17 cellular contexts compared by ENCODE assay signal in the genomic region with DNA sequence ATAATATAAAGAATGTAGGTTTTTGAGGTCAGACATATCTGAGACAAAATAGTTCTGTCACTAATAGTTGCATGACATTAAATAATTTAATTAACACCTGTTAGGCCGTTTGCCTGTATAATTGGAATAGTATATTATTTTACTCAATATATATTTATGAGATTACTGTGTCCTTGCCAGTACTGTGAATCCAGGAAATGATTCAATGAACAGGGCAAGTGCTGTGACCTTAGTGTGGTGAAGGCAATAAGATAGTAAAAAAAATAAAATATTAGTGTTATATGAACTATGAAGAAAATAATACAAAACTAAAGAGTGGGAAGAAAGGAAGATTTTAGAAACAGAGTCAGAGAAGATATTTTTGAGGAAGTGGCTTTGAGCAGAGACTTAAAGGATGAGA.
DNase-seq lines count a peak whose midpoint lies in the region; ATAC-seq and TF ChIP-seq lines count a peak whose summit lies in the region.
"Had no signal": no experiment of that assay in that cellular context is flagged by ENCODE, and none has a peak within 500 bp of the region (broad histone marks: within the 10 kb centered on the region; RNA-seq: fewer than 3 reads in every experiment).

No MANE protein-coding gene starts in this region.

- H3K27me3 ChIP-seq in brain microvascular endothelial cell (replicated peaks): no peaks in the 10 kb centered on the region

- H3K4me3 ChIP-seq in brain microvascular endothelial cell (ENCODE audit: low read depth, low read length): no peak overlapping the region
- H3K4me3 ChIP-seq: A549 had no signal

- H3K36me3 ChIP-seq in brain microvascular endothelial cell (replicated peaks): no peaks in the 10 kb centered on the region

- TF ChIP-seq CTCF in brain microvascular endothelial cell (IDR thresholded peaks at IDR 0.05; ENCODE audit: low read depth, low read length, missing control alignments): no peak

- no peak overlapping the region for H3K27ac ChIP-seq in brain microvascular endothelial cell
- H3K27ac ChIP-seq: 22Rv1, A549, C4-2B, HL-60 had no signal

- DNase-seq in ELR (ENCODE audit: low read depth) (peak; percentile 10), LHCN-M2 (ENCODE audit: low read depth) (peak; percentile 33), brain microvascular endothelial cell (peak; percentile 25), iris pigment epithelial cell (ENCODE audit: low read depth) (peak; percentile 47), NCI-H1417 treated with DMSO at 0.1 percent for 48 hours (lab: John Stamatoyannopoulos, UW) (no peak)
- DNase-seq in stimulated activated CD4-positive, alpha-beta T cell treated with anti-CD3 and anti-CD28 coated beads, Interleukin-15, amount 100 ng/mL, for 24 hours: no peak
- DNase-seq: AML-193; Caco-2; CD4-positive, alpha-beta T cell; GDM1; H9 had no signal

- in situ Hi-C loops in brain microvascular endothelial cell (cut with HindIII; ENCODE audit: low pct_ligation_motif_present, low sequenced_read_pairs): no loop called here

- ATAC-seq in GM21576 (IDR thresholded peaks at IDR 0.05; ENCODE audit: unreplicated experiment) (no peak), GM18511 (IDR thresholded peaks at IDR 0.05; ENCODE audit: unreplicated experiment) (no peak)
- ATAC-seq: A549 had no signal

Comparison
In these comparisons a context has a peak if more than half of its experiments do, and no peak if none do; other contexts are left out.
1. DNase-seq: peak in ELR (single experiment), LHCN-M2 (single experiment), brain microvascular endothelial cell (single experiment) and iris pigment epithelial cell (single experiment); none in stimulated activated CD4-positive, alpha-beta T cell treated with anti-CD3 and anti-CD28 coated beads, Interleukin-15, amount 100 ng/mL, for 24 hours (single experiment) and NCI-H1417 treated with DMSO at 0.1 percent for 48 hours (single experiment).